In the genomic region with DNA sequence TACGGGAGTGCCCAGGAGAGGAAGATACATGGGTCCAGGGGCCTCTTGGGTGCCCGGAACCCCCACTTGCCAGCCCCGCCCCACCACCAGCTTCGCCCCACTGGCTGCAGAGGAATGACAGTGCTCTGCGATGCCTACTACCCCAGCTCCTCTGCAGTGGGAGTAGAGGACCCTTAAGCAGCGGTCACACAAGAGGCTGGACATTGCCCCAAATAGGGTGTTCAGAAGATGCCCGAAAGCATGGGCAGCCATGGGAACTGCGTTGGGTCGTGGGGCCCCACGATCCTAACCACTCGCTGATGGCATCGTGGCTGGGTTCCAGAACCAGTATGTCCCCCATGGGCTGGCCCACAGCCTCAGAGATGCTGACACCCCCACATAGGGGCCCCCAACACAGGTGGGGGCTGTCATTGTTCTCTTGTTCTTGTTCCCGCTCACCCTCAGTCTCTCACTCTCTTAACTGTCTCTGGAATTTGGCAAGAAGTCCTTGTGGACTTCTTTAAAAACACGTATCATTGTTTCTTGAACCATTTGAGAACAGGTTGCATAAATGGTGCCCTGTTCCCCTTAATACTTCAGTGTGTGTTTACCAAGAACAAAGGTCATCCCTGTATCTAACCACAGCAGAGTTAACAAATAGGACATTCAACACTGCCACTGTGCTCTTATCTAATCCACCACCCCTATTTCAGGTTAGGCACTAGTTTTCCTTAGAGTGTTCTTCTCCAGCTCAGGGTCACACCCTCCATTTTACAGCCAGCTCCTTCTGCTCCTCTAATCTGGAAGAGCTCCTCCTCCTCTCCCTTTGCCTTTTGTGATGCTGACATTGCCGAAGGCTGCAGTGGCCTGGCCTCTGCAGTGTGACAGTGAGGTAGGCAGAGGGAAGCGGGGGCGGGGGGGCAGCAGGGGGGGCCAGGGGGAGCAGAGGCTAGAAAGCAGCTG, we compare ENCODE assay signal across 13 cellular contexts.
DNase-seq lines count a peak whose midpoint lies in the region; ATAC-seq, FAIRE-seq and TF ChIP-seq lines count a peak whose summit lies in the region.
"Had no signal": no experiment of that assay in that cellular context is flagged by ENCODE, and none has a peak within 500 bp of the region (broad histone marks: within the 10 kb centered on the region; RNA-seq: fewer than 3 reads in every experiment).

No MANE protein-coding gene starts in this region.

- H3K36me3 Mint-ChIP-seq in activated CD4-positive, alpha-beta T cell treated with anti-CD3 and anti-CD28 coated beads, Interleukin-2, amount 10 ng/mL, durations not matched to agents 24 days and 14 days (ENCODE audit: low read depth) = peaks cover 7% of the 10 kb centered on the region
- peaks cover 0 to 7% (median 0%) of the 10 kb centered on the region in 3 donors for H3K36me3 Mint-ChIP-seq in immature natural killer cell

- TF ChIP-seq CTCF in A549 (IDR thresholded peaks at IDR 0.05) = no peak
- no peak for TF ChIP-seq CTCF in GM12878 (IDR thresholded peaks at IDR 0.05 in 2 of 3, conservative IDR thresholded peaks at IDR 0.05 in 1 of 3; ENCODE audit: control insufficient read depth in 2 of 3, extremely low read depth in 1 of 3, insufficient read depth in 1 of 3, low read depth in 3 of 3, low read length in 3 of 3)
- TF ChIP-seq CTCF in brain microvascular endothelial cell (IDR thresholded peaks at IDR 0.05; ENCODE audit: low read depth, low read length, missing control alignments) = no peak

- TF ChIP-seq EP300 in A549 (IDR thresholded peaks at IDR 0.05) = no peak; a peak in 1 of 5 replicates
- TF ChIP-seq EP300 in GM12878 (IDR thresholded peaks at IDR 0.05; ENCODE audit: borderline replicate concordance in 1 of 2, control insufficient read depth in 1 of 2, low read depth in 2 of 2, low read length in 2 of 2) = no peak

- H3K9me3 Mint-ChIP-seq in activated CD4-positive, alpha-beta T cell treated with anti-CD3 and anti-CD28 coated beads, Interleukin-2, amount 10 ng/mL, durations not matched to agents 24 days and 14 days = no peaks in the 10 kb centered on the region
- H3K9me3 Mint-ChIP-seq in immature natural killer cell = no peaks in the 10 kb centered on the region

- H3K36me3 ChIP-seq in GM12878 (ENCODE audit: control insufficient read depth in 2 of 2, insufficient read depth in 2 of 2, low read length in 1 of 2) (peaks cover 0 to under 1% of the 10 kb centered on the region in 2 experiments; a peak in 2 of 4 replicates), mucosa of rectum (ENCODE audit: control insufficient read depth in 2 of 2, insufficient read depth in 2 of 2, low read length in 2 of 2) (peaks cover 0 to 3% of the 10 kb centered on the region in 2 donors), brain microvascular endothelial cell (replicated peaks) (no peaks in the 10 kb centered on the region)
- H3K36me3 ChIP-seq: BE2C, gastrocnemius medialis had no signal

- H4K20me1 ChIP-seq in GM12878 (ENCODE audit: control insufficient read depth, insufficient read depth) = no peaks in the 10 kb centered on the region

- no peaks in the 10 kb centered on the region for H3K27me3 Mint-ChIP-seq in activated CD4-positive, alpha-beta T cell treated with anti-CD3 and anti-CD28 coated beads, Interleukin-2, amount 10 ng/mL, durations not matched to agents 24 days and 14 days
- H3K27me3 Mint-ChIP-seq in immature natural killer cell (ENCODE audit: low read depth in 3 of 3) = peaks cover 2 to 6% (median 4%) of the 10 kb centered on the region in 3 donors

- SMC1A ChIA-PET in GM12878 (lab: Charles Lee; ENCODE audit: uncharacterized antibody, unreplicated experiment) = interaction anchor here (1.3 kb wide), 1 partner anchor 241 kb away, joined by 5 read pairs; no protein-coding TSS in a partner anchor

- H3K4me1 ChIP-seq in A549 (peaks cover 58% of the 10 kb centered on the region), GM12878 (ENCODE audit: control insufficient read depth, insufficient read depth, low read length) (no peaks in the 10 kb centered on the region), mucosa of rectum (ENCODE audit: control insufficient read depth in 2 of 2, insufficient read depth in 2 of 2, low read length in 2 of 2) (peaks cover 16 to 38% of the 10 kb centered on the region in 2 donors)

- H3K4me2 ChIP-seq in A549 (peak overlapping the region; percentile 70), GM12878 (ENCODE audit: control insufficient read depth, insufficient read depth) (no peak overlapping the region)

- H2AFZ ChIP-seq in GM12878 (ENCODE audit: control insufficient read depth, low read depth, low read length) = no peak overlapping the region

- DNase-seq in A549 (ENCODE audit: low read depth in 1 of 2, low spot score in 1 of 2) (peak in 1 of 2 experiments; percentile 82), HUDEP-2 (lab: John Stamatoyannopoulos, UW; ENCODE audit: unreplicated experiment in 76 of 76) (peak in 55 of 76 experiments; percentile 16 to 88 (median 45)), GM12878 (ENCODE audit: low read depth, low spot score) (no peak), brain microvascular endothelial cell (no peak), NCI-H1105 (lab: John Stamatoyannopoulos, UW) (no peak), immature natural killer cell (no peak)
- no peak for DNase-seq in activated CD4-positive, alpha-beta T cell treated with anti-CD3 and anti-CD28 coated beads, Interleukin-2, amount 10 ng/mL, durations not matched to agents 24 days and 14 days
- DNase-seq: BE2C, gastrocnemius medialis, NCI-H1092, T1000 had no signal

- H3K27ac ChIP-seq in A549 (peak overlapping the region; percentile 90 to 98), GM12878 (ENCODE audit: control insufficient read depth, insufficient read depth) (no peak overlapping the region), mucosa of rectum (ENCODE audit: low read depth in 2 of 2, low read length in 2 of 2) (peak overlapping the region; percentile 66 to 81), brain microvascular endothelial cell (no peak overlapping the region)
- H3K27ac ChIP-seq: gastrocnemius medialis had no signal

- H3K4me3 Mint-ChIP-seq in activated CD4-positive, alpha-beta T cell treated with anti-CD3 and anti-CD28 coated beads, Interleukin-2, amount 10 ng/mL, durations not matched to agents 24 days and 14 days = no peak overlapping the region
- no peak overlapping the region for H3K4me3 Mint-ChIP-seq in immature natural killer cell

- no peaks in the 10 kb centered on the region for H3K79me2 ChIP-seq in GM12878 (ENCODE audit: control insufficient read depth, insufficient read depth, low read length)

- intact Hi-C loops in GM12878 (cut with micrococcal nuclease; ENCODE audit: unreplicated experiment) = no loop called here
- intact Hi-C loops in activated CD4-positive, alpha-beta T cell treated with anti-CD3 and anti-CD28 coated beads, Interleukin-2, amount 10 ng/mL, durations not matched to agents 24 days and 14 days (cut with micrococcal nuclease) = no loop called here

- RAD21 ChIA-PET in GM12878 (lab: Charles Lee; ENCODE audit: unreplicated experiment) = interaction anchor here (0.8 to 1.7 kb wide), 6 partner anchors 32 to 309 kb away, joined by 3 to 5 read pairs (median 4); no protein-coding TSS in a partner anchor

- H3K4me1 Mint-ChIP-seq in activated CD4-positive, alpha-beta T cell treated with anti-CD3 and anti-CD28 coated beads, Interleukin-2, amount 10 ng/mL, durations not matched to agents 24 days and 14 days = no peaks in the 10 kb centered on the region
- no peaks in the 10 kb centered on the region for H3K4me1 Mint-ChIP-seq in immature natural killer cell

- no peak overlapping the region for H3K9ac ChIP-seq in GM12878 (ENCODE audit: control insufficient read depth, insufficient read depth, low read length)
- peak overlapping the region in 1 of 2 donors; percentile 7 for H3K9ac ChIP-seq in mucosa of rectum (ENCODE audit: low read depth in 1 of 2, low read length in 2 of 2)

- 86% methylated on average over 15 of the region's 17 CpGs for WGBS in A549 (ENCODE audit: missing lambda C conversion rate)
- 87% methylated on average over 15 of the region's 17 CpGs for whole genome bisulfite sequencing in GM12878 (ENCODE audit: insufficient coverage, insufficient replicate concordance, low lambda C conversion rate, missing lambda C conversion rate)

- POLR2A ChIA-PET in A549 (lab: Yijun Ruan, JAX) (interaction anchor here (0.9 kb wide), 1 partner anchor 10 kb away, joined by 3 read pairs; no protein-coding TSS in a partner anchor), GM12878 (lab: Charles Lee) (no interaction called here)

- no peak for TF ChIP-seq POLR2A in A549 (IDR thresholded peaks at IDR 0.05; ENCODE audit: low read length)
- no peak for TF ChIP-seq POLR2A in GM12878 (IDR thresholded peaks at IDR 0.05; ENCODE audit: low read depth, low read length)

- H3K27me3 ChIP-seq in GM12878 (replicated peaks in 1 of 2; ENCODE audit: control insufficient read depth in 2 of 2, insufficient read depth in 2 of 2, low read length in 1 of 2) = no peaks in the 10 kb centered on the region; a peak in 1 of 4 replicates
- H3K27me3 ChIP-seq in mucosa of rectum (ENCODE audit: control insufficient read depth in 2 of 2, insufficient read depth in 2 of 2, low read length in 2 of 2) = no peaks in the 10 kb centered on the region
- no peaks in the 10 kb centered on the region for H3K27me3 ChIP-seq in brain microvascular endothelial cell (replicated peaks)
- H3K27me3 ChIP-seq: BE2C, gastrocnemius medialis had no signal

- no peaks in the 10 kb centered on the region for H3K9me3 ChIP-seq in A549
- no peaks in the 10 kb centered on the region for H3K9me3 ChIP-seq in GM12878 (replicated peaks; ENCODE audit: control insufficient read depth, insufficient read depth, low read length)
- no peaks in the 10 kb centered on the region for H3K9me3 ChIP-seq in mucosa of rectum (ENCODE audit: control insufficient read depth in 2 of 2, low read length in 2 of 2)
- H3K9me3 ChIP-seq: BE2C, gastrocnemius medialis had no signal

- no peak overlapping the region for H3K4me3 ChIP-seq in A549
- no peak overlapping the region for H3K4me3 ChIP-seq in GM12878
- H3K4me3 ChIP-seq in mucosa of rectum (ENCODE audit: low read length in 2 of 2) = no peak overlapping the region
- H3K4me3 ChIP-seq in brain microvascular endothelial cell (ENCODE audit: low read depth, low read length) = no peak overlapping the region
- H3K4me3 ChIP-seq: gastrocnemius medialis, lung had no signal

- no peak for TF ChIP-seq RAD21 in A549 (conservative IDR thresholded peaks at IDR 0.05 in 1 of 2, IDR thresholded peaks at IDR 0.05 in 1 of 2)
- no peak for TF ChIP-seq RAD21 in GM12878 (IDR thresholded peaks at IDR 0.05; ENCODE audit: insufficient read depth, low read depth, low read length)

- H3K27ac Mint-ChIP-seq in activated CD4-positive, alpha-beta T cell treated with anti-CD3 and anti-CD28 coated beads, Interleukin-2, amount 10 ng/mL, durations not matched to agents 24 days and 14 days = no peak overlapping the region
- no peak overlapping the region for H3K27ac Mint-ChIP-seq in immature natural killer cell

- peak in 1 of 2 experiments; percentile 0; a peak in 1 of 6 replicates for ATAC-seq in A549
- ATAC-seq in GM12878 = peak; percentile 9; the same call in 1 of the 3 replicates
- ATAC-seq: gastrocnemius medialis had no signal

- in situ Hi-C loops in GM12878 (cut with MboI) = no loop called here
- in situ Hi-C loops in brain microvascular endothelial cell (cut with HindIII; ENCODE audit: low pct_ligation_motif_present, low sequenced_read_pairs) = no loop called here

- BruUV-seq in GM12878 (replicated peaks; lab: Mats Ljungman, UMichigan) = no TSS peak

- CTCF ChIA-PET in A549 (lab: Yijun Ruan, JAX) (interaction anchor here (1.1 kb wide), 1 partner anchor 132 kb away, joined by 3 read pairs; no protein-coding TSS in a partner anchor), GM12878 (lab: Yijun Ruan, JAX) (interaction anchor here (0.5 to 0.6 kb wide), 2 partner anchors 16 to 92 kb away, joined by 3 read pairs; no protein-coding TSS in a partner anchor)

- FAIRE-seq in A549 (lab: Jason Lieb, UNC) (peak; percentile 49), GM12878 (lab: Jason Lieb, UNC) (no peak)

Comparison
In these comparisons a context has a peak if more than half of its experiments do, and no peak if none do; other contexts are left out.
1. DNase-seq: peak in HUDEP-2 (55 of 76); none in GM12878 (single experiment), brain microvascular endothelial cell (single experiment), activated CD4-positive, alpha-beta T cell treated with anti-CD3 and anti-CD28 coated beads, Interleukin-2, amount 10 ng/mL, durations not matched to agents 24 days and 14 days (single experiment), NCI-H1105 (single experiment) and immature natural killer cell (0 of 3).
2. H3K27ac ChIP-seq: peak in A549 (2 of 2) and mucosa of rectum (2 of 2); none in GM12878 (single experiment) and brain microvascular endothelial cell (single experiment).
3. Of the 24 proteins assayed by ChIP-seq in both GM12878 and A549: peak only in GM12878: none; only in A549: SMC3; in both: POLR2AphosphoS2; in neither: 21; mixed calls (peak in some experiments, not most) for 1.